ENCODE assay signal across 35 cellular contexts in the genomic region with DNA sequence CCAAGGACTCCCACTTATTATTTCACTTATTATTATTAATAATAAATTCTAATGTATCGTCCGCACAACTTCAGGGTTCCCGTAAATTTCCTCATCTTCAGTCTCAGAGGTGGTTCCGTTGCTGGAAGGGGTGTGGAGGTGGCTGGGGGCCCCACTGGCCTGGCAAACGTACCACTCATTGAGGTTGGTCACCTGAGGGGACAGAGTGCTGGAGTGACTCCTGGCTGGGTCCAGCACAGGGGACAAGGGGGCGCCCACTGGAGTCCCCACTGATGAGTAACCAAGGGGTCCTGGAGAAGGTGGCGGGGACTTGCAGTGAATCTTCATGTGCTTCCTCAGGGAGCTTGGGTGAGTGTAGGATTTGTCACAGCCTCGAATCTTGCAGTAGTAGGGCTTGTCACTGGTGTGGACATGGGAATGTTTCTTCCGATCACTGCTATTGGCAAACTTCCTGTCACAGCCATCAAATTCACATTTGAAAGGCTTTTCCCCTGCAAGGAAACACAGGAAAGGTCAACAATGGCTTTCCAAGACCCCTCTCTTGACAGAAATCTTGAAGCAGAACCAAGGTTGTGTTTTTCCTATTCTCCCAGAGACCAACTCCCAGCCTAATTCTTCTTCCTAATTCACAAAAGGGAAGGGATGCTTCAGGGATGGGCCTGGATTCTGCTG. TPM values are rescaled to one million over a fixed set of nuclear protein-coding genes. Genes with fewer than 3 reads are reported as not detected.
DNase-seq lines count a peak whose midpoint lies in the region; ATAC-seq and TF ChIP-seq lines count a peak whose summit lies in the region.
"Had no signal": no experiment of that assay in that cellular context is flagged by ENCODE, and none has a peak within 500 bp of the region (broad histone marks: within the 10 kb centered on the region; RNA-seq: fewer than 3 reads in every experiment).

No MANE protein-coding gene starts in this region.

- H3K9me3 ChIP-seq in Loucy (ENCODE audit: insufficient read depth, low read depth, low read length) (no peaks in the 10 kb centered on the region), neuron (ENCODE audit: low read length) (no peaks in the 10 kb centered on the region), colonic mucosa (no peaks in the 10 kb centered on the region)
- H3K9me3 ChIP-seq: ascending aorta, Caco-2, esophagus muscularis mucosa, heart left ventricle, suprapubic skin had no signal

- no peaks in the 10 kb centered on the region for H3K9me2 ChIP-seq in Loucy (replicated peaks; ENCODE audit: low read depth, low read length)

- H3K9ac ChIP-seq in Loucy (ENCODE audit: low read depth, low read length, poor library complexity, severe bottlenecking) (no peak overlapping the region), colonic mucosa (ENCODE audit: low read depth in 2 of 2, low read length in 2 of 2) (no peak overlapping the region)

- peaks cover 16 to 19% of the 10 kb centered on the region in 2 donors for H3K4me1 Mint-ChIP-seq in natural killer cell treated with Interleukin-12 subunit alpha and Interleukin-12 subunit beta and Interleukin-15 and Interleukin-18, amount 100 ng/mL, for 72 hours (ENCODE audit: low read depth in 2 of 2)

- peaks cover 4% of the 10 kb centered on the region for H3K4me1 ChIP-seq in Loucy (ENCODE audit: insufficient read depth, low read length, poor library complexity, severe bottlenecking)
- peaks cover 72% of the 10 kb centered on the region for H3K4me1 ChIP-seq in neuron (ENCODE audit: insufficient read depth, low read length)
- peaks cover 9% of the 10 kb centered on the region for H3K4me1 ChIP-seq in colonic mucosa

- DNase-seq in DMS79 treated with DMSO at 0.1 percent for 48 hours (lab: John Stamatoyannopoulos, UW): peak; percentile 69
- no peak for DNase-seq in DMS79 (lab: John Stamatoyannopoulos, UW)
- DNase-seq in dorsolateral prefrontal cortex: no peak
- no peak for DNase-seq in natural killer cell treated with Interleukin-12 subunit alpha and Interleukin-12 subunit beta and Interleukin-15 and Interleukin-18, amount 100 ng/mL, for 72 hours (ENCODE audit: low spot score)
- no peak for DNase-seq in colonic mucosa
- DNase-seq: activated CD8-positive, alpha-beta T cell treated with anti-CD3 and anti-CD28 coated beads for 36 hours; activated gamma-delta T cell; Caco-2; caudate nucleus; DMS53; foreskin fibroblast; GF-D8; heart left ventricle; NCI-H1092; NCI-H187 treated with DMSO at 0.1 percent for 48 hours; NCI-H524 treated with DMSO at 0.1 percent for 48 hours; Right ventricle myocardium superior; stimulated activated naive B cell treated with anti-CD40 and anti-IgM and Interleukin-4, amounts not matched to agents 10 μg/mL and 1 μg/mL and 100 μg/mL, for 72 hours had no signal

- H3K27ac Mint-ChIP-seq in natural killer cell treated with Interleukin-12 subunit alpha and Interleukin-12 subunit beta and Interleukin-15 and Interleukin-18, amount 100 ng/mL, for 72 hours: no peak overlapping the region
- H3K27ac Mint-ChIP-seq: activated CD8-positive, alpha-beta T cell treated with anti-CD3 and anti-CD28 coated beads for 36 hours; dendritic cell treated with granulocyte-macrophage colony-stimulating factor and Interleukin-4, amounts not matched to agents 40 ng/mL and 50 ng/mL, for 4 days; mesothelial cell of epicardium had no signal

- no peaks in the 10 kb centered on the region for H3K27me3 ChIP-seq in Loucy (ENCODE audit: insufficient read depth, low read length, poor library complexity, severe bottlenecking)
- peaks cover 0 to 97% (median 84%) of the 10 kb centered on the region in 45 donors for H3K27me3 ChIP-seq in dorsolateral prefrontal cortex
- H3K27me3 ChIP-seq in neuron (ENCODE audit: insufficient read depth, low read length): no peaks in the 10 kb centered on the region
- H3K27me3 ChIP-seq in colonic mucosa: peaks cover 80% of the 10 kb centered on the region

- no peak overlapping the region for H3K4me3 ChIP-seq in Loucy (ENCODE audit: low read length, poor library complexity, severe bottlenecking)
- H3K4me3 ChIP-seq in dorsolateral prefrontal cortex: peak overlapping the region in 10 of 59 donors; percentile 5 to 71 (median 21)
- H3K4me3 ChIP-seq in neuron (ENCODE audit: low read length): peak overlapping the region; percentile 62
- H3K4me3 ChIP-seq in colonic mucosa: no peak overlapping the region
- H3K4me3 ChIP-seq: ascending aorta, esophagus muscularis mucosa, heart left ventricle, suprapubic skin had no signal

- intact Hi-C loops in dorsolateral prefrontal cortex (cut with DNase I) (no loop called here), colonic mucosa (cut with DNase I) (no loop called here)

- no peak for ATAC-seq in natural killer cell treated with Interleukin-12 subunit alpha and Interleukin-12 subunit beta and Interleukin-15 and Interleukin-18, amount 100 ng/mL, for 72 hours
- ATAC-seq in GM21717 (IDR thresholded peaks at IDR 0.05; ENCODE audit: unreplicated experiment): no peak
- ATAC-seq: activated CD8-positive, alpha-beta T cell treated with anti-CD3 and anti-CD28 coated beads for 36 hours; heart left ventricle; stimulated activated naive B cell treated with anti-CD40 and anti-IgM and Interleukin-4, amounts not matched to agents 10 μg/mL and 1 μg/mL and 100 μg/mL, for 72 hours had no signal

- no peaks in the 10 kb centered on the region for H3F3A ChIP-seq in Loucy (ENCODE audit: low read depth)

- no peaks in the 10 kb centered on the region for H4K20me1 ChIP-seq in Loucy (ENCODE audit: insufficient read depth, low read length, poor library complexity, severe bottlenecking)

- no peaks in the 10 kb centered on the region for H3K79me2 ChIP-seq in Loucy (ENCODE audit: insufficient read depth, low read length)

- peaks cover 51 to 75% of the 10 kb centered on the region in 2 donors for H3K27me3 Mint-ChIP-seq in natural killer cell treated with Interleukin-12 subunit alpha and Interleukin-12 subunit beta and Interleukin-15 and Interleukin-18, amount 100 ng/mL, for 72 hours

- no peak overlapping the region for H3K4me2 ChIP-seq in Loucy (ENCODE audit: low read depth, low read length, poor library complexity, severe bottlenecking)

- H2AFZ ChIP-seq in Loucy (ENCODE audit: low read length) (peak overlapping the region; percentile 60; the same call in 1 of the 2 replicates), neuron (ENCODE audit: low read depth, low read length) (no peak overlapping the region)

- peak overlapping the region in 55 of 59 donors; percentile 9 to 97 (median 86) for H3K27ac ChIP-seq in dorsolateral prefrontal cortex
- H3K27ac ChIP-seq in colonic mucosa: no peak overlapping the region
- H3K27ac ChIP-seq: 22Rv1, ascending aorta, C4-2B, esophagus muscularis mucosa, heart left ventricle, suprapubic skin had no signal

- H3K4me3 Mint-ChIP-seq in natural killer cell treated with Interleukin-12 subunit alpha and Interleukin-12 subunit beta and Interleukin-15 and Interleukin-18, amount 100 ng/mL, for 72 hours: no peak overlapping the region
- H3K4me3 Mint-ChIP-seq: activated CD8-positive, alpha-beta T cell treated with anti-CD3 and anti-CD28 coated beads for 36 hours; dendritic cell treated with granulocyte-macrophage colony-stimulating factor and Interleukin-4, amounts not matched to agents 40 ng/mL and 50 ng/mL, for 4 days; mesothelial cell of epicardium; stimulated activated naive B cell treated with anti-CD40 and anti-IgM and Interleukin-4, amounts not matched to agents 10 μg/mL and 1 μg/mL and 100 μg/mL, for 72 hours had no signal

- TF ChIP-seq CTCF in Loucy (conservative IDR thresholded peaks at IDR 0.05; ENCODE audit: low read length): no peak
- no peak for TF ChIP-seq CTCF in dorsolateral prefrontal cortex (IDR thresholded peaks at IDR 0.05 in 54 of 56, conservative IDR thresholded peaks at IDR 0.05 in 2 of 56; ENCODE audit: low read depth in 1 of 56, partially characterized antibody in 56 of 56)
- no peak for TF ChIP-seq CTCF in colonic mucosa (IDR thresholded peaks at IDR 0.05)

- H3K36me3 Mint-ChIP-seq in natural killer cell treated with Interleukin-12 subunit alpha and Interleukin-12 subunit beta and Interleukin-15 and Interleukin-18, amount 100 ng/mL, for 72 hours: peaks cover 6% of the 10 kb centered on the region
- H3K36me3 Mint-ChIP-seq: mesothelial cell of epicardium had no signal

- H3K36me3 ChIP-seq in Loucy (ENCODE audit: insufficient read depth, low read length) (no peaks in the 10 kb centered on the region), neuron (ENCODE audit: insufficient read depth, low read length) (peaks cover 28% of the 10 kb centered on the region), colonic mucosa (no peaks in the 10 kb centered on the region)
- H3K36me3 ChIP-seq: ascending aorta, esophagus muscularis mucosa, heart left ventricle, suprapubic skin had no signal

- no peaks in the 10 kb centered on the region for H3K9me3 Mint-ChIP-seq in natural killer cell treated with Interleukin-12 subunit alpha and Interleukin-12 subunit beta and Interleukin-15 and Interleukin-18, amount 100 ng/mL, for 72 hours
- H3K9me3 Mint-ChIP-seq: activated CD8-positive, alpha-beta T cell treated with anti-CD3 and anti-CD28 coated beads for 36 hours; dendritic cell treated with granulocyte-macrophage colony-stimulating factor and Interleukin-4, amounts not matched to agents 40 ng/mL and 50 ng/mL, for 4 days; mesothelial cell of epicardium had no signal

RNA-seq across cellular contexts. Expression of a gene that starts 6.1 kb away (rescaled TPM):
- total RNA-seq in dorsolateral prefrontal cortex (10 to 100 TPM in 1 of 120 experiments, 1 to 10 TPM in 118, under 1 TPM in 1; 0.91 to 10.4 (median 3.1) TPM), colonic mucosa (under 1 TPM in 1 of 2 donors, not detected in 1; 0.10 TPM)
- not detected for total RNA-seq in natural killer cell treated with Interleukin-12 subunit alpha and Interleukin-12 subunit beta and Interleukin-15 and Interleukin-18, amount 100 ng/mL, for 72 hours
- total RNA-seq: activated CD8-positive, alpha-beta T cell treated with anti-CD3 and anti-CD28 coated beads for 36 hours; ascending aorta; esophagus muscularis mucosa; heart left ventricle; HT-29; kidney epithelial cell; lower leg skin; mesothelial cell of epicardium; osteoblast; Right ventricle myocardium superior; skeletal muscle tissue; suprapubic skin; T-helper 2 cell treated with Interferon-gamma antibody and Interleukin-4, amounts not matched to agents 100 ng/mL and 5 ng/mL, for 36 hours; ureter had no signal

RNA-seq across cellular contexts. Expression of a gene that starts 16.1 kb away (rescaled TPM):
- 10 to 100 TPM in 117 of 120 experiments, 1 to 10 TPM in 3; 6.5 to 90.1 (median 24.5) TPM for total RNA-seq in dorsolateral prefrontal cortex
- total RNA-seq in natural killer cell treated with Interleukin-12 subunit alpha and Interleukin-12 subunit beta and Interleukin-15 and Interleukin-18, amount 100 ng/mL, for 72 hours: 1 to 10 TPM in 1 of 2 donors, not detected in 1; 3.4 TPM
- total RNA-seq in colonic mucosa: under 1 TPM; 0.11 to 0.82 TPM
- total RNA-seq: activated CD8-positive, alpha-beta T cell treated with anti-CD3 and anti-CD28 coated beads for 36 hours; ascending aorta; esophagus muscularis mucosa; heart left ventricle; kidney epithelial cell; mesothelial cell of epicardium; osteoblast; Right ventricle myocardium superior; skeletal muscle tissue; suprapubic skin; T-helper 2 cell treated with Interferon-gamma antibody and Interleukin-4, amounts not matched to agents 100 ng/mL and 5 ng/mL, for 36 hours; ureter had no signal
